Comparison of ENCODE assay signal across 1 cellular context in genomic region chr19:1016647-1017114, GRCh38.
TF ChIP-seq lines count a peak whose summit lies in the region.

No MANE protein-coding gene starts in this region.

TF ChIP-seq in GM12878, 131 proteins besides CTCF, POLR2A, EP300 and RAD21:
- no peak for TF ChIP-seq HCFC1 (IDR thresholded peaks at IDR 0.05; ENCODE audit: low read length)
- TF ChIP-seq SRF (IDR thresholded peaks at IDR 0.05; ENCODE audit: low read depth in 2 of 2, low read length in 2 of 2): no peak
- peak; percentile 43 for TF ChIP-seq USF1 (IDR thresholded peaks at IDR 0.05; ENCODE audit: borderline replicate concordance, extremely low read length, insufficient read depth, low read depth, low read length)
TF ChIP-seq in GM12878: peak in this region for 1.
